ENCODE assay signal across 11 cellular contexts in genomic region chr18:26228562-26229260, GRCh38. TPM values are rescaled to one million over a fixed set of nuclear protein-coding genes. Genes with fewer than 3 reads are reported as not detected.
DNase-seq lines count a peak whose midpoint lies in the region; ATAC-seq and TF ChIP-seq lines count a peak whose summit lies in the region.
"Had no signal": no experiment of that assay in that cellular context is flagged by ENCODE, and none has a peak within 500 bp of the region (broad histone marks: within the 10 kb centered on the region; RNA-seq: fewer than 3 reads in every experiment).

No MANE protein-coding gene starts in this region.

- H3K27me3 Mint-ChIP-seq in CD4-positive, CD25-positive, alpha-beta regulatory T cell: peaks cover 19% of the 10 kb centered on the region
- H3K27me3 Mint-ChIP-seq in endodermal cell (ENCODE audit: insufficient read depth): peaks cover 11% of the 10 kb centered on the region

- no peak overlapping the region for H3K4me3 ChIP-seq in CD4-positive, CD25-positive, alpha-beta regulatory T cell (ENCODE audit: low read depth, low read length)
- peak overlapping the region; percentile 97 for H3K4me3 ChIP-seq in GM12864 (ENCODE audit: low read depth, low read length)
- peak overlapping the region; percentile 85 for H3K4me3 ChIP-seq in endodermal cell (ENCODE audit: low read length)
- no peak overlapping the region for H3K4me3 ChIP-seq in neuronal stem cell (ENCODE audit: low read length in 2 of 2)

- H3K4me1 ChIP-seq in CD4-positive, CD25-positive, alpha-beta regulatory T cell (ENCODE audit: control insufficient read depth, insufficient read depth, low read length, poor library complexity, severe bottlenecking): peaks cover 17% of the 10 kb centered on the region
- H3K4me1 ChIP-seq in endodermal cell (ENCODE audit: control insufficient read depth, insufficient read depth, low read length) (peaks cover 4% of the 10 kb centered on the region), neuronal stem cell (ENCODE audit: control insufficient read depth in 2 of 2, insufficient read depth in 1 of 2, low read depth in 1 of 2, low read length in 2 of 2) (peaks cover 4 to 6% of the 10 kb centered on the region in 2 donors)

- peaks cover 4% of the 10 kb centered on the region for H3K36me3 Mint-ChIP-seq in CD4-positive, CD25-positive, alpha-beta regulatory T cell
- peaks cover 3% of the 10 kb centered on the region for H3K36me3 Mint-ChIP-seq in endodermal cell (ENCODE audit: low read depth)

- H2AFZ ChIP-seq in neuronal stem cell (ENCODE audit: low read length): no peak overlapping the region

- no peak for DNase-seq in CD4-positive, CD25-positive, alpha-beta regulatory T cell
- DNase-seq in GM12864 (ENCODE audit: low read depth) (no peak), RPMI8226 (peak; percentile 21), endodermal cell (no peak), omental fat pad (ENCODE audit: low spot score) (no peak), neuronal stem cell (ENCODE audit: low spot score) (no peak)
- DNase-seq: effector memory CD4-positive, alpha-beta T cell; head of caudate nucleus; NCI-H2029; right cardiac atrium had no signal

- H3K9ac ChIP-seq in endodermal cell (ENCODE audit: extremely low read depth, low read length, poor library complexity, severe bottlenecking): no peak overlapping the region
- no peak overlapping the region for H3K9ac ChIP-seq in neuronal stem cell (ENCODE audit: low read depth, low read length, poor library complexity)

- no peak overlapping the region for H3K4me2 ChIP-seq in neuronal stem cell (ENCODE audit: insufficient read depth, low read length, poor library complexity, severe bottlenecking)

- H3K4ac ChIP-seq in neuronal stem cell (ENCODE audit: low read length): no peak overlapping the region

- no peak overlapping the region for H3K14ac ChIP-seq in neuronal stem cell (ENCODE audit: low read length)

- H3K27me3 ChIP-seq in CD4-positive, CD25-positive, alpha-beta regulatory T cell (ENCODE audit: control insufficient read depth, insufficient read depth, low read length): no peaks in the 10 kb centered on the region
- H3K27me3 ChIP-seq in endodermal cell (ENCODE audit: control insufficient read depth, insufficient read depth, low read length, poor library complexity, severe bottlenecking) (no peaks in the 10 kb centered on the region), neuronal stem cell (ENCODE audit: control insufficient read depth in 3 of 3, insufficient read depth in 3 of 3, low read depth in 1 of 3, low read length in 3 of 3) (peaks cover 0 to 34% (median 9%) of the 10 kb centered on the region in 3 experiments)

- ATAC-seq in CD4-positive, CD25-positive, alpha-beta regulatory T cell (ENCODE audit: low read depth in 2 of 2): no peak
- ATAC-seq in GM21526 (IDR thresholded peaks at IDR 0.05; ENCODE audit: low FRiP score, unreplicated experiment): no peak
- no peak for ATAC-seq in omental fat pad (ENCODE audit: low FRiP score)
- ATAC-seq: right cardiac atrium had no signal

- 94 to 100% methylated on average over 1 to 6 of the region's 6 CpGs for WGBS in endodermal cell (ENCODE audit: insufficient coverage in 1 of 2, insufficient read length in 1 of 2), 2 experiments
- WGBS in neuronal stem cell (ENCODE audit: extremely low coverage in 2 of 2, insufficient read length in 2 of 2, insufficient replicate concordance in 1 of 2), 2 donors: no CpG with 5 or more reads among the region's 6 CpGs

- H4K8ac ChIP-seq in neuronal stem cell (ENCODE audit: low read depth, low read length): no peak overlapping the region

- no peak overlapping the region for H2BK12ac ChIP-seq in neuronal stem cell (ENCODE audit: low read length)

- H3K18ac ChIP-seq in neuronal stem cell (ENCODE audit: low read length): no peak overlapping the region

- H3K27ac Mint-ChIP-seq in CD4-positive, CD25-positive, alpha-beta regulatory T cell: no peak overlapping the region
- H3K27ac Mint-ChIP-seq in endodermal cell: no peak overlapping the region

- H3K27ac ChIP-seq in CD4-positive, CD25-positive, alpha-beta regulatory T cell (ENCODE audit: insufficient read depth, low read length, poor library complexity, severe bottlenecking): no peak overlapping the region
- H3K27ac ChIP-seq in endodermal cell (ENCODE audit: low read depth, low read length) (no peak overlapping the region), neuronal stem cell (replicated peaks; ENCODE audit: low read length) (no peak overlapping the region)

- H3K9me3 ChIP-seq in CD4-positive, CD25-positive, alpha-beta regulatory T cell (ENCODE audit: control insufficient read depth in 2 of 2, low read length in 2 of 2): no peaks in the 10 kb centered on the region
- peaks cover 9% of the 10 kb centered on the region for H3K9me3 ChIP-seq in endodermal cell (ENCODE audit: control insufficient read depth, low read length)
- H3K9me3 ChIP-seq in neuronal stem cell (replicated peaks in 1 of 2; ENCODE audit: control insufficient read depth in 2 of 2, insufficient read depth in 1 of 2, low read depth in 1 of 2, low read length in 2 of 2): no peaks in the 10 kb centered on the region

- no peaks in the 10 kb centered on the region for H3K36me3 ChIP-seq in CD4-positive, CD25-positive, alpha-beta regulatory T cell (ENCODE audit: control insufficient read depth, insufficient read depth, low read length)
- H3K36me3 ChIP-seq in endodermal cell (ENCODE audit: control insufficient read depth, insufficient read depth, low read length) (no peaks in the 10 kb centered on the region), neuronal stem cell (replicated peaks in 1 of 2; ENCODE audit: control insufficient read depth in 2 of 2, insufficient read depth in 2 of 2, low read length in 2 of 2) (no peaks in the 10 kb centered on the region)

- no peak overlapping the region for H3K23ac ChIP-seq in neuronal stem cell (ENCODE audit: low read depth, low read length, poor library complexity)

- H3K4me1 Mint-ChIP-seq in CD4-positive, CD25-positive, alpha-beta regulatory T cell: peaks cover 27 to 50% (median 34%) of the 10 kb centered on the region in 4 donors
- peaks cover 33% of the 10 kb centered on the region for H3K4me1 Mint-ChIP-seq in endodermal cell

- no peak overlapping the region for H2BK15ac ChIP-seq in neuronal stem cell (ENCODE audit: low read length)

- H2BK5ac ChIP-seq in neuronal stem cell (ENCODE audit: low read length): no peak overlapping the region

- H2AK5ac ChIP-seq in neuronal stem cell (ENCODE audit: low read depth, low read length): no peak overlapping the region

- no peaks in the 10 kb centered on the region for H3K9me3 Mint-ChIP-seq in CD4-positive, CD25-positive, alpha-beta regulatory T cell
- H3K9me3 Mint-ChIP-seq in endodermal cell: peaks cover 9% of the 10 kb centered on the region

- H4K91ac ChIP-seq in neuronal stem cell (ENCODE audit: low read depth, low read length, poor library complexity): no peak overlapping the region

- TF ChIP-seq CTCF in GM12864 (IDR thresholded peaks at IDR 0.05; ENCODE audit: low read depth, low read length, missing control alignments) (no peak), endodermal cell (conservative IDR thresholded peaks at IDR 0.05) (no peak), omental fat pad (IDR thresholded peaks at IDR 0.05) (no peak)

- H2BK120ac ChIP-seq in neuronal stem cell (ENCODE audit: low read depth, low read length): no peak overlapping the region

- no peaks in the 10 kb centered on the region for H3K79me1 ChIP-seq in neuronal stem cell (ENCODE audit: low read depth, low read length)

- H3K4me3 Mint-ChIP-seq in CD4-positive, CD25-positive, alpha-beta regulatory T cell: peak overlapping the region; percentile 41 to 97 (median 94)
- no peak overlapping the region for H3K4me3 Mint-ChIP-seq in endodermal cell

RNA-seq across cellular contexts. Expression of gene TAF4B, which starts 2.5 kb away (rescaled TPM):
- 5.0 TPM for total RNA-seq in CD4-positive, CD25-positive, alpha-beta regulatory T cell
- polyA plus RNA-seq in CD4-positive, CD25-positive, alpha-beta regulatory T cell: 1 to 10 TPM; 1.6 to 5.6 (median 4.0) TPM
- total RNA-seq in endodermal cell (1 to 10 TPM; 6.9 to 7.7 TPM), omental fat pad (10 to 100 TPM in 3 of 4 donors, 1 to 10 TPM in 1; 7.4 to 38.9 (median 14.9) TPM)
- 3.5 TPM for polyA plus RNA-seq in endodermal cell (2013, experiment 1 of 2)
- polyA plus RNA-seq in endodermal cell (2013, experiment 2 of 2): 3.2 TPM
- 2.7 TPM for polyA plus RNA-seq in neuronal stem cell (2013, experiment 1 of 2)
- 3.0 TPM for polyA plus RNA-seq in neuronal stem cell (2013, experiment 2 of 2)

Comparison
In these comparisons a context has a peak if more than half of its experiments do, and no peak if none do; other contexts are left out.
1. H3K4me3 ChIP-seq: peak in GM12864 (single experiment) and endodermal cell (single experiment); none in CD4-positive, CD25-positive, alpha-beta regulatory T cell (single experiment) and neuronal stem cell (0 of 2).